Comparison of ENCODE assay signal across 41 cellular contexts in genomic region chr11:7840580-7840979, GRCh38. TPM values are rescaled to one million over a fixed set of nuclear protein-coding genes. Genes with fewer than 3 reads are reported as not detected.
"Had no signal": no experiment of that assay in that cellular context is flagged by ENCODE, and none has a peak within 500 bp of the region (broad histone marks: within the 10 kb centered on the region; RNA-seq: fewer than 3 reads in every experiment).

No MANE protein-coding gene starts in this region.

- H3K27ac ChIP-seq: adrenal gland, body of pancreas, epithelial cell of prostate, esophagus squamous epithelium, gastroesophageal sphincter, heart right ventricle, WERI-Rb-1 had no signal

- DNase-seq: activated B cell treated with CpG ODN at 0.5 μM for 24 hours; activated CD4-positive, alpha-beta memory T cell treated with anti-CD3 and anti-CD28 coated beads for 36 hours; activated CD4-positive, alpha-beta T cell treated with anti-CD3 and anti-CD28 coated beads for 36 hours; activated CD4-positive, alpha-beta T cell treated with anti-CD3 and anti-CD28 coated beads, Interleukin-2, amount 10 ng/mL, durations not matched to agents 24 days and 14 days; activated CD8-positive, alpha-beta memory T cell treated with anti-CD3 and anti-CD28 coated beads, Interleukin-2, amount 10 ng/mL, durations not matched to agents 7 days and 5 days; activated CD8-positive, alpha-beta memory T cell treated with anti-CD3 and anti-CD28 coated beads, Interleukin-2, amount 50 U/mL, for 4 hours; activated CD8-positive, alpha-beta T cell treated with anti-CD3 and anti-CD28 coated beads, Interleukin-2, amount 10 ng/mL, durations not matched to agents 7 days and 5 days; activated effector memory CD4-positive, alpha-beta T cell treated with anti-CD3 and anti-CD28 coated beads, Interleukin-2, amount 50 U/mL, for 16 hours; activated naive CD4-positive, alpha-beta T cell treated with anti-CD3 and anti-CD28 coated beads for 36 hours; activated naive CD8-positive, alpha-beta T cell treated with anti-CD3 and anti-CD28 coated beads for 36 hours; activated naive CD8-positive, alpha-beta T cell treated with anti-CD3 and anti-CD28 coated beads, Interleukin-2, amount 50 U/mL, for 24 hours; activated T-cell treated with anti-CD3 and anti-CD28 coated beads, Interleukin-2, amount 50 U/mL, for 1 hour; activated T-cell treated with anti-CD3 and anti-CD28 coated beads, Interleukin-2, amount 50 U/mL, for 48 hours; adrenal gland; amygdala; aorta; body of pancreas; caudate nucleus; cortex of kidney; dermis blood vessel endothelial cell; effector CD4-positive, alpha-beta T cell; effector memory CD8-positive, alpha-beta T cell; esophagus squamous epithelium; foreskin melanocyte; heart right ventricle; T-helper 17 cell; T1000; WERI-Rb-1 had no signal

- H3K27me3 ChIP-seq: adrenal gland, body of pancreas, esophagus squamous epithelium had no signal

- FAIRE-seq: colon, endothelial cell of umbilical vein had no signal

- ATAC-seq: activated CD4-positive, alpha-beta T cell treated with anti-CD3 and anti-CD28 coated beads for 36 hours; activated CD4-positive, CD25-positive, alpha-beta regulatory T cell treated with anti-CD3 and anti-CD28 coated beads, Interleukin-2, amount 50 U/mL, for 24 hours; activated CD8-positive, alpha-beta memory T cell treated with anti-CD3 and anti-CD28 coated beads, Interleukin-2, amount 10 ng/mL, durations not matched to agents 7 days and 5 days; activated CD8-positive, alpha-beta T cell treated with anti-CD3 and anti-CD28 coated beads, Interleukin-2, amount 10 ng/mL, durations not matched to agents 7 days and 5 days; activated naive CD8-positive, alpha-beta T cell treated with anti-CD3 and anti-CD28 coated beads, Interleukin-2, amount 50 U/mL, for 24 hours; body of pancreas; effector memory CD8-positive, alpha-beta T cell; gastroesophageal sphincter; heart right ventricle; T-helper 17 cell had no signal

- H3K4me1 ChIP-seq: adrenal gland, body of pancreas, esophagus squamous epithelium, gastroesophageal sphincter, heart right ventricle had no signal

- H3K36me3 ChIP-seq: adrenal gland, esophagus squamous epithelium, gastroesophageal sphincter, heart right ventricle, WERI-Rb-1 had no signal

- H3K4me3 ChIP-seq: adrenal gland, body of pancreas, esophagus squamous epithelium, gastroesophageal sphincter, heart right ventricle had no signal

- H3K9me3 ChIP-seq: adrenal gland, body of pancreas, esophagus squamous epithelium, gastroesophageal sphincter, heart right ventricle had no signal

RNA-seq across cellular contexts. Expression of gene OR5P3, which starts 9.9 kb away (rescaled TPM):
- total RNA-seq: activated B cell treated with CpG ODN at 0.5 μM for 24 hours; activated CD4-positive, alpha-beta memory T cell treated with anti-CD3 and anti-CD28 coated beads for 36 hours; activated CD4-positive, alpha-beta T cell treated with anti-CD3 and anti-CD28 coated beads for 36 hours; activated CD4-positive, alpha-beta T cell treated with anti-CD3 and anti-CD28 coated beads, Interleukin-2, amount 10 ng/mL, durations not matched to agents 24 days and 14 days; activated CD8-positive, alpha-beta memory T cell treated with anti-CD3 and anti-CD28 coated beads for 36 hours; activated CD8-positive, alpha-beta memory T cell treated with anti-CD3 and anti-CD28 coated beads, Interleukin-2, amount 10 ng/mL, durations not matched to agents 7 days and 5 days; activated CD8-positive, alpha-beta T cell treated with anti-CD3 and anti-CD28 coated beads, Interleukin-2, amount 10 ng/mL, durations not matched to agents 7 days and 5 days; activated naive CD4-positive, alpha-beta T cell treated with anti-CD3 and anti-CD28 coated beads for 36 hours; activated naive CD8-positive, alpha-beta T cell treated with anti-CD3 and anti-CD28 coated beads for 36 hours; activated T-helper 1 cell treated with anti-CD3 and anti-CD28 coated beads, Interleukin-12 subunit alpha, Interleukin-12 subunit beta, Interleukin-2, Interleukin-4 antibody, amounts not matched to agents 30 ng/mL and 10 ng/mL and 1 ng/mL, durations not matched to agents 14 hours and 24 hours and 36 hours; activated T-helper 2 cell treated with anti-CD3 and anti-CD28 coated beads, Interferon-gamma antibody, Interleukin-2, Interleukin-4, amounts not matched to agents 10 μg/mL and 5 μg/mL and 100 μg/mL, durations not matched to agents 14 hours and 24 hours and 36 hours; adrenal gland; dermis blood vessel endothelial cell; endothelial cell of umbilical vein; fibroblast of lung; fibroblast of villous mesenchyme; gastroesophageal sphincter; glomerular endothelial cell; heart right ventricle; T-helper 17 cell had no signal
- polyA plus RNA-seq: adrenal gland, aorta, endothelial cell of umbilical vein, esophagus, fibroblast of lung, heart right ventricle had no signal

RNA-seq across cellular contexts. Expression of gene OR5P2, which starts 43.8 kb away (rescaled TPM):
- total RNA-seq: activated B cell treated with CpG ODN at 0.5 μM for 24 hours; activated CD4-positive, alpha-beta memory T cell treated with anti-CD3 and anti-CD28 coated beads for 36 hours; activated CD4-positive, alpha-beta T cell treated with anti-CD3 and anti-CD28 coated beads for 36 hours; activated CD4-positive, alpha-beta T cell treated with anti-CD3 and anti-CD28 coated beads, Interleukin-2, amount 10 ng/mL, durations not matched to agents 24 days and 14 days; activated CD8-positive, alpha-beta memory T cell treated with anti-CD3 and anti-CD28 coated beads for 36 hours; activated CD8-positive, alpha-beta memory T cell treated with anti-CD3 and anti-CD28 coated beads, Interleukin-2, amount 10 ng/mL, durations not matched to agents 7 days and 5 days; activated CD8-positive, alpha-beta T cell treated with anti-CD3 and anti-CD28 coated beads, Interleukin-2, amount 10 ng/mL, durations not matched to agents 7 days and 5 days; activated naive CD4-positive, alpha-beta T cell treated with anti-CD3 and anti-CD28 coated beads for 36 hours; activated naive CD8-positive, alpha-beta T cell treated with anti-CD3 and anti-CD28 coated beads for 36 hours; activated T-helper 1 cell treated with anti-CD3 and anti-CD28 coated beads, Interleukin-12 subunit alpha, Interleukin-12 subunit beta, Interleukin-2, Interleukin-4 antibody, amounts not matched to agents 30 ng/mL and 10 ng/mL and 1 ng/mL, durations not matched to agents 14 hours and 24 hours and 36 hours; activated T-helper 2 cell treated with anti-CD3 and anti-CD28 coated beads, Interferon-gamma antibody, Interleukin-2, Interleukin-4, amounts not matched to agents 10 μg/mL and 5 μg/mL and 100 μg/mL, durations not matched to agents 14 hours and 24 hours and 36 hours; adrenal gland; aorta; body of pancreas; chondrocyte; dermis blood vessel endothelial cell; endothelial cell of umbilical vein; gastroesophageal sphincter; glomerular endothelial cell; heart right ventricle; T-helper 17 cell had no signal
- polyA plus RNA-seq: adrenal gland, aorta, endothelial cell of umbilical vein, esophagus, fibroblast of lung, heart right ventricle had no signal
